Comparison of ENCODE assay signal across 1 cellular context in the genomic region with DNA sequence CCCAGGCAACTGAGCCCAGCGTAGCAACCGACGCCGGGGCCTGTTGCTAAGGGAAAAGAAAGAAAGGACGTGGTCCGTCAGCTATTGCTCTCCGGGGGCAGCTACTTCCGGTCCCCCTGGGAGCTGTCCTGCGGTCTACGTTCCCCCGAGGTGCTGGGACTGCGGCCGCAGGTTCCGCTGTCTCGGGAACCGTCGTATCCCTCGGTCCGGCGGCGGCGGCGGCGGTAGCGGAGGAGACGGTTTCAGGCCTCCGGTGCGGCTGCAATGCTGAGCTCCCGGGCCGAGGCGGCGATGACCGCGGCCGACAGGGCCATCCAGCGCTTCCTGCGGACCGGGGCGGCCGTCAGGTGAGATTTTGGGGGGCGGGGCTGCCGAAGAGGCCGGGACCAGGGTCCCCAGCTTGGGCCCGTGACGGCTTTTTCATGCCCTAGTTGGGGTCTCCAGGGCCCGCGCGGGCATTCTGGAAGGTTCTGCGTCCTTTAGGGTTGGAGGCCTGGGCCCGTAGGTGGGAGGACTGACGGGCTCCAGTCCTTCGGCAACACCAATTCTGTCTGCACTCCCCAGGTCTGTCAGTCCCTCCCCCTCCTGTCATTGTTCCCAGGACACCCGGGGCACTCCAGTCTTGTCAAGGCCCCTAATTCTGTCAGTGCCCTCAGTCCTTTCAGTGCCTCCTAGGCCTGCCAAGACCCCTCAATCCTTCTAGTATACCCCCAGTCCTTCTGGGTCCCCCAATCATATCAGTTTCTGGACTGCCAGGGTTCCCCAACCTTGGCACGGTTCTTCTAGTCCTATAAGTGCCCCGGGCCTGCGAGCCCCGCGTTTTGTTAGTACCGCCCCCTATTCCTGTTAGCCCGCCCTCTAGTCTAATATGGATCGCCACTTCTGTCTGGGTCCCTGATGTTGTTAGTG.
TF ChIP-seq lines count a peak whose summit lies in the region.

A gene with protein sequence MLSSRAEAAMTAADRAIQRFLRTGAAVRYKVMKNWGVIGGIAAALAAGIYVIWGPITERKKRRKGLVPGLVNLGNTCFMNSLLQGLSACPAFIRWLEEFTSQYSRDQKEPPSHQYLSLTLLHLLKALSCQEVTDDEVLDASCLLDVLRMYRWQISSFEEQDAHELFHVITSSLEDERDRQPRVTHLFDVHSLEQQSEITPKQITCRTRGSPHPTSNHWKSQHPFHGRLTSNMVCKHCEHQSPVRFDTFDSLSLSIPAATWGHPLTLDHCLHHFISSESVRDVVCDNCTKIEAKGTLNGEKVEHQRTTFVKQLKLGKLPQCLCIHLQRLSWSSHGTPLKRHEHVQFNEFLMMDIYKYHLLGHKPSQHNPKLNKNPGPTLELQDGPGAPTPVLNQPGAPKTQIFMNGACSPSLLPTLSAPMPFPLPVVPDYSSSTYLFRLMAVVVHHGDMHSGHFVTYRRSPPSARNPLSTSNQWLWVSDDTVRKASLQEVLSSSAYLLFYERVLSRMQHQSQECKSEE (plus strand): TSS at position 162 of the 909 bp plus-strand sequence. CDS start 103 bp downstream, at position 265.

TF ChIP-seq in GM12878, 131 proteins besides CTCF, POLR2A, EP300 and RAD21 (continued from another document and continues in another):
- TF ChIP-seq, protein P1, sequence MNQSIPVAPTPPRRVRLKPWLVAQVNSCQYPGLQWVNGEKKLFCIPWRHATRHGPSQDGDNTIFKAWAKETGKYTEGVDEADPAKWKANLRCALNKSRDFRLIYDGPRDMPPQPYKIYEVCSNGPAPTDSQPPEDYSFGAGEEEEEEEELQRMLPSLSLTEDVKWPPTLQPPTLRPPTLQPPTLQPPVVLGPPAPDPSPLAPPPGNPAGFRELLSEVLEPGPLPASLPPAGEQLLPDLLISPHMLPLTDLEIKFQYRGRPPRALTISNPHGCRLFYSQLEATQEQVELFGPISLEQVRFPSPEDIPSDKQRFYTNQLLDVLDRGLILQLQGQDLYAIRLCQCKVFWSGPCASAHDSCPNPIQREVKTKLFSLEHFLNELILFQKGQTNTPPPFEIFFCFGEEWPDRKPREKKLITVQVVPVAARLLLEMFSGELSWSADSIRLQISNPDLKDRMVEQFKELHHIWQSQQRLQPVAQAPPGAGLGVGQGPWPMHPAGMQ (IDR thresholded peaks at IDR 0.05; ENCODE audit: borderline replicate concordance), result no peak
- TF ChIP-seq, protein P2, sequence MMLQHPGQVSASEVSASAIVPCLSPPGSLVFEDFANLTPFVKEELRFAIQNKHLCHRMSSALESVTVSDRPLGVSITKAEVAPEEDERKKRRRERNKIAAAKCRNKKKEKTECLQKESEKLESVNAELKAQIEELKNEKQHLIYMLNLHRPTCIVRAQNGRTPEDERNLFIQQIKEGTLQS (IDR thresholded peaks at IDR 0.05; ENCODE audit: borderline replicate concordance, extremely low read depth, low read depth, low read length), result no peak
- TF ChIP-seq SMAD5 (IDR thresholded peaks at IDR 0.05; ENCODE audit: low read depth) (no peak), ZBED1 (IDR thresholded peaks at IDR 0.05; ENCODE audit: borderline replicate concordance) (peak; percentile 47; the same call in 1 of the 2 replicates), GATAD2B (conservative IDR thresholded peaks at IDR 0.05; ENCODE audit: low read depth) (peak; percentile 89), EGR1 (IDR thresholded peaks at IDR 0.05; ENCODE audit: borderline replicate concordance in 1 of 2, low read depth in 2 of 2, low read length in 2 of 2) (peak; percentile 63 to 94), NR2C1 (IDR thresholded peaks at IDR 0.05) (peak; percentile 63), NR2C2 (IDR thresholded peaks at IDR 0.05; ENCODE audit: borderline replicate concordance, control insufficient read depth, insufficient read length, low read depth) (no peak), RCOR1 (conservative IDR thresholded peaks at IDR 0.05; ENCODE audit: low read depth, low read length) (0 out of 2 replicates have a peak, but pooled peaks have one; percentile 22), WRNIP1 (IDR thresholded peaks at IDR 0.05; ENCODE audit: borderline replicate concordance, low read depth, low read length) (peak; percentile 97), NR2F1 (conservative IDR thresholded peaks at IDR 0.05) (peak; percentile 68; the same call in 1 of the 2 replicates), CHD2 (IDR thresholded peaks at IDR 0.05; ENCODE audit: borderline replicate concordance, low read depth, low read length) (peak; percentile 66; the same call in 1 of the 2 replicates), SP1 (IDR thresholded peaks at IDR 0.05; ENCODE audit: low read depth, low read length) (peak; percentile 77), SIX5 (IDR thresholded peaks at IDR 0.05; ENCODE audit: low read depth, low read length, severe bottlenecking) (peak; percentile 79), CBX5 (IDR thresholded peaks at IDR 0.05; ENCODE audit: low read depth) (0 out of 2 replicates have a peak, but pooled peaks have one; percentile 84), CREB1 (IDR thresholded peaks at IDR 0.05; ENCODE audit: low read depth) (peak; percentile 75), HDGF (IDR thresholded peaks at IDR 0.05) (no peak), YY1 (IDR thresholded peaks at IDR 0.05; ENCODE audit: low read depth, low read length) (peak; percentile 89), BRCA1 (IDR thresholded peaks at IDR 0.05; ENCODE audit: low read depth, low read length) (no peak), MXI1 (IDR thresholded peaks at IDR 0.05; ENCODE audit: low read depth, low read length) (peak; percentile 87), RB1 (IDR thresholded peaks at IDR 0.05; ENCODE audit: borderline replicate concordance) (peak; percentile 97; the same call in 1 of the 2 replicates), POLR2AphosphoS2 (IDR thresholded peaks at IDR 0.05; ENCODE audit: low read depth, low read length) (peak; percentile 52; the same call in 1 of the 2 replicates), ESRRA (IDR thresholded peaks at IDR 0.05; ENCODE audit: low read length) (peak; percentile 42; the same call in 1 of the 2 replicates), BCL11A (IDR thresholded peaks at IDR 0.05; ENCODE audit: low read depth, low read length) (no peak), SIN3A (IDR thresholded peaks at IDR 0.05; ENCODE audit: low read depth, low read length) (peak; percentile 97), HDAC2 (IDR thresholded peaks at IDR 0.05) (no peak), RELA (IDR thresholded peaks at IDR 0.05; ENCODE audit: borderline replicate concordance, partially characterized antibody) (peak; percentile 97), MEF2A (IDR thresholded peaks at IDR 0.05; ENCODE audit: insufficient read depth, low read depth, low read length) (peak; percentile 88), IKZF2 (IDR thresholded peaks at IDR 0.05) (peak; percentile 21 to 69; a peak in 3 of 4 replicates)
- TF ChIP-seq, protein P3, sequence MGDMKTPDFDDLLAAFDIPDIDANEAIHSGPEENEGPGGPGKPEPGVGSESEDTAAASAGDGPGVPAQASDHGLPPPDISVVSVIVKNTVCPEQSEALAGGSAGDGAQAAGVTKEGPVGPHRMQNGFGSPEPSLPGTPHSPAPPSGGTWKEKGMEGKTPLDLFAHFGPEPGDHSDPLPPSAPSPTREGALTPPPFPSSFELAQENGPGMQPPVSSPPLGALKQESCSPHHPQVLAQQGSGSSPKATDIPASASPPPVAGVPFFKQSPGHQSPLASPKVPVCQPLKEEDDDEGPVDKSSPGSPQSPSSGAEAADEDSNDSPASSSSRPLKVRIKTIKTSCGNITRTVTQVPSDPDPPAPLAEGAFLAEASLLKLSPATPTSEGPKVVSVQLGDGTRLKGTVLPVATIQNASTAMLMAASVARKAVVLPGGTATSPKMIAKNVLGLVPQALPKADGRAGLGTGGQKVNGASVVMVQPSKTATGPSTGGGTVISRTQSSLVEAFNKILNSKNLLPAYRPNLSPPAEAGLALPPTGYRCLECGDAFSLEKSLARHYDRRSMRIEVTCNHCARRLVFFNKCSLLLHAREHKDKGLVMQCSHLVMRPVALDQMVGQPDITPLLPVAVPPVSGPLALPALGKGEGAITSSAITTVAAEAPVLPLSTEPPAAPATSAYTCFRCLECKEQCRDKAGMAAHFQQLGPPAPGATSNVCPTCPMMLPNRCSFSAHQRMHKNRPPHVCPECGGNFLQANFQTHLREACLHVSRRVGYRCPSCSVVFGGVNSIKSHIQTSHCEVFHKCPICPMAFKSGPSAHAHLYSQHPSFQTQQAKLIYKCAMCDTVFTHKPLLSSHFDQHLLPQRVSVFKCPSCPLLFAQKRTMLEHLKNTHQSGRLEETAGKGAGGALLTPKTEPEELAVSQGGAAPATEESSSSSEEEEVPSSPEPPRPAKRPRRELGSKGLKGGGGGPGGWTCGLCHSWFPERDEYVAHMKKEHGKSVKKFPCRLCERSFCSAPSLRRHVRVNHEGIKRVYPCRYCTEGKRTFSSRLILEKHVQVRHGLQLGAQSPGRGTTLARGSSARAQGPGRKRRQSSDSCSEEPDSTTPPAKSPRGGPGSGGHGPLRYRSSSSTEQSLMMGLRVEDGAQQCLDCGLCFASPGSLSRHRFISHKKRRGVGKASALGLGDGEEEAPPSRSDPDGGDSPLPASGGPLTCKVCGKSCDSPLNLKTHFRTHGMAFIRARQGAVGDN (IDR thresholded peaks at IDR 0.05), result no peak
- TF ChIP-seq, protein P4, sequence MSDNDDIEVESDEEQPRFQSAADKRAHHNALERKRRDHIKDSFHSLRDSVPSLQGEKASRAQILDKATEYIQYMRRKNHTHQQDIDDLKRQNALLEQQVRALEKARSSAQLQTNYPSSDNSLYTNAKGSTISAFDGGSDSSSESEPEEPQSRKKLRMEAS (IDR thresholded peaks at IDR 0.05; ENCODE audit: low read depth, low read length), result 0 out of 2 replicates have a peak, but pooled peaks have one; percentile 46
- TF ChIP-seq, protein P5, sequence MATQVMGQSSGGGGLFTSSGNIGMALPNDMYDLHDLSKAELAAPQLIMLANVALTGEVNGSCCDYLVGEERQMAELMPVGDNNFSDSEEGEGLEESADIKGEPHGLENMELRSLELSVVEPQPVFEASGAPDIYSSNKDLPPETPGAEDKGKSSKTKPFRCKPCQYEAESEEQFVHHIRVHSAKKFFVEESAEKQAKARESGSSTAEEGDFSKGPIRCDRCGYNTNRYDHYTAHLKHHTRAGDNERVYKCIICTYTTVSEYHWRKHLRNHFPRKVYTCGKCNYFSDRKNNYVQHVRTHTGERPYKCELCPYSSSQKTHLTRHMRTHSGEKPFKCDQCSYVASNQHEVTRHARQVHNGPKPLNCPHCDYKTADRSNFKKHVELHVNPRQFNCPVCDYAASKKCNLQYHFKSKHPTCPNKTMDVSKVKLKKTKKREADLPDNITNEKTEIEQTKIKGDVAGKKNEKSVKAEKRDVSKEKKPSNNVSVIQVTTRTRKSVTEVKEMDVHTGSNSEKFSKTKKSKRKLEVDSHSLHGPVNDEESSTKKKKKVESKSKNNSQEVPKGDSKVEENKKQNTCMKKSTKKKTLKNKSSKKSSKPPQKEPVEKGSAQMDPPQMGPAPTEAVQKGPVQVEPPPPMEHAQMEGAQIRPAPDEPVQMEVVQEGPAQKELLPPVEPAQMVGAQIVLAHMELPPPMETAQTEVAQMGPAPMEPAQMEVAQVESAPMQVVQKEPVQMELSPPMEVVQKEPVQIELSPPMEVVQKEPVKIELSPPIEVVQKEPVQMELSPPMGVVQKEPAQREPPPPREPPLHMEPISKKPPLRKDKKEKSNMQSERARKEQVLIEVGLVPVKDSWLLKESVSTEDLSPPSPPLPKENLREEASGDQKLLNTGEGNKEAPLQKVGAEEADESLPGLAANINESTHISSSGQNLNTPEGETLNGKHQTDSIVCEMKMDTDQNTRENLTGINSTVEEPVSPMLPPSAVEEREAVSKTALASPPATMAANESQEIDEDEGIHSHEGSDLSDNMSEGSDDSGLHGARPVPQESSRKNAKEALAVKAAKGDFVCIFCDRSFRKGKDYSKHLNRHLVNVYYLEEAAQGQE (IDR thresholded peaks at IDR 0.05; ENCODE audit: low read depth, low read length), result no peak
- TF ChIP-seq, protein P6, sequence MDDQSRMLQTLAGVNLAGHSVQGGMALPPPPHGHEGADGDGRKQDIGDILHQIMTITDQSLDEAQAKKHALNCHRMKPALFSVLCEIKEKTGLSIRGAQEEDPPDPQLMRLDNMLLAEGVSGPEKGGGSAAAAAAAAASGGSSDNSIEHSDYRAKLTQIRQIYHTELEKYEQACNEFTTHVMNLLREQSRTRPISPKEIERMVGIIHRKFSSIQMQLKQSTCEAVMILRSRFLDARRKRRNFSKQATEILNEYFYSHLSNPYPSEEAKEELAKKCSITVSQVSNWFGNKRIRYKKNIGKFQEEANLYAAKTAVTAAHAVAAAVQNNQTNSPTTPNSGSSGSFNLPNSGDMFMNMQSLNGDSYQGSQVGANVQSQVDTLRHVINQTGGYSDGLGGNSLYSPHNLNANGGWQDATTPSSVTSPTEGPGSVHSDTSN (IDR thresholded peaks at IDR 0.05; ENCODE audit: insufficient replicate concordance, low read depth, low read length), result peak; percentile 9
- TF ChIP-seq, protein P7, sequence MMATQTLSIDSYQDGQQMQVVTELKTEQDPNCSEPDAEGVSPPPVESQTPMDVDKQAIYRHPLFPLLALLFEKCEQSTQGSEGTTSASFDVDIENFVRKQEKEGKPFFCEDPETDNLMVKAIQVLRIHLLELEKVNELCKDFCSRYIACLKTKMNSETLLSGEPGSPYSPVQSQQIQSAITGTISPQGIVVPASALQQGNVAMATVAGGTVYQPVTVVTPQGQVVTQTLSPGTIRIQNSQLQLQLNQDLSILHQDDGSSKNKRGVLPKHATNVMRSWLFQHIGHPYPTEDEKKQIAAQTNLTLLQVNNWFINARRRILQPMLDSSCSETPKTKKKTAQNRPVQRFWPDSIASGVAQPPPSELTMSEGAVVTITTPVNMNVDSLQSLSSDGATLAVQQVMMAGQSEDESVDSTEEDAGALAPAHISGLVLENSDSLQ (IDR thresholded peaks at IDR 0.05), result peak; percentile 80
